In the genomic region with DNA sequence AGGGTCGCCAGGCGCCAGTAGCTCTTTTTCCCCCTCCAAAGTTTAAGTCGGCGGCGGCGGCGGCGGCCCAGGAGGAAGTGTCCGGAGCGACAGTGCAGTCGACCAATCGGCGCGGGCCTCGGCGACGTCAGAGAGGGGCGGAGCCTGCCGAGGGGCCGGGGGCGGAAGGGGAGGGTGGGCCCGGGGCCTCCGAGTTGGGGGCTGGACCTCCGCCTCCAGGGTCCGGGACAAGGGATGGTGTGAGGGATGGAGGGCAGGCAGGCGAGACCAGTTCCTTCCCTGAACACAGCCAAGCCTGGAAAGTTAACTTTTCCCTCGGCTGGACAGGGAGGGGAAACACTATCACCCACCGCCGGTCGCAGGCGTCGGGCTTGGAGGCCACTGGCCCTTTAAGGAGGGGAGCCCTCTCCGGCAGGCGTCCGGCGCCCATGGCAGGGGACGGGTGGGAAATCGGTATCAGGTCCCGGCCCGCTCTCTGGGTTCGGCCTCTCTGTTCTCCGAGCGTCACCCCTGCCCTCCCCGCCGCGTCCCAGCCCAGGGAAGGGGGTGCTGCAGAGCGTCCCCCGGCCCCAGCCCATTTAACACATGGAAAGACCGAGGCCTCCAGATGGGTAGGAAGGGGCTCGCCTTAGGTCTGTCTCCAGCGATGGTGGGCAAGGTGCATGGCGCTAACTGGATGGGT, we compare ENCODE assay signal across 1 cellular context.
A peak's percentile ranks its signal among the peaks of the same experiment; 100 is the strongest.
TF ChIP-seq lines count a peak whose summit lies in the region.

A gene (minus strand): TSS at position 81 of the 682 bp plus-strand sequence. CDS start 744 bp downstream, outside the sequence.

TF ChIP-seq in HepG2, 621 proteins besides CTCF, POLR2A, EP300 and RAD21 (continued from another document and continues in another):
- TF ChIP-seq, protein P1, sequence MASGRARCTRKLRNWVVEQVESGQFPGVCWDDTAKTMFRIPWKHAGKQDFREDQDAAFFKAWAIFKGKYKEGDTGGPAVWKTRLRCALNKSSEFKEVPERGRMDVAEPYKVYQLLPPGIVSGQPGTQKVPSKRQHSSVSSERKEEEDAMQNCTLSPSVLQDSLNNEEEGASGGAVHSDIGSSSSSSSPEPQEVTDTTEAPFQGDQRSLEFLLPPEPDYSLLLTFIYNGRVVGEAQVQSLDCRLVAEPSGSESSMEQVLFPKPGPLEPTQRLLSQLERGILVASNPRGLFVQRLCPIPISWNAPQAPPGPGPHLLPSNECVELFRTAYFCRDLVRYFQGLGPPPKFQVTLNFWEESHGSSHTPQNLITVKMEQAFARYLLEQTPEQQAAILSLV (CRISPR knock-in tag; IDR thresholded peaks at IDR 0.05; ENCODE audit: borderline replicate concordance): no peak
- TF ChIP-seq RBM22 (optimal IDR thresholded peaks at IDR 0.05; ENCODE audit: low read length): no peak
- no peak for TF ChIP-seq ZNF383 (CRISPR knock-in tag; IDR thresholded peaks at IDR 0.05; ENCODE audit: borderline replicate concordance)
- no peak for TF ChIP-seq NCOA1 (CRISPR knock-in tag; IDR thresholded peaks at IDR 0.05)
- TF ChIP-seq ZNF282 (IDR thresholded peaks at IDR 0.05; ENCODE audit: partially characterized antibody): no peak
- no peak for TF ChIP-seq KLF12 (CRISPR knock-in tag; IDR thresholded peaks at IDR 0.05; ENCODE audit: borderline replicate concordance)
- no peak for TF ChIP-seq KAT7 (CRISPR knock-in tag; IDR thresholded peaks at IDR 0.05; ENCODE audit: borderline replicate concordance)
- TF ChIP-seq DPF2 (CRISPR knock-in tag; IDR thresholded peaks at IDR 0.05; ENCODE audit: borderline replicate concordance, low read depth): no peak
- TF ChIP-seq ZNF263 (CRISPR knock-in tag; IDR thresholded peaks at IDR 0.05): no peak
- no peak for TF ChIP-seq CREM (IDR thresholded peaks at IDR 0.05)
- TF ChIP-seq CREM (CRISPR knock-in tag; IDR thresholded peaks at IDR 0.05): no peak
- TF ChIP-seq, protein P2, sequence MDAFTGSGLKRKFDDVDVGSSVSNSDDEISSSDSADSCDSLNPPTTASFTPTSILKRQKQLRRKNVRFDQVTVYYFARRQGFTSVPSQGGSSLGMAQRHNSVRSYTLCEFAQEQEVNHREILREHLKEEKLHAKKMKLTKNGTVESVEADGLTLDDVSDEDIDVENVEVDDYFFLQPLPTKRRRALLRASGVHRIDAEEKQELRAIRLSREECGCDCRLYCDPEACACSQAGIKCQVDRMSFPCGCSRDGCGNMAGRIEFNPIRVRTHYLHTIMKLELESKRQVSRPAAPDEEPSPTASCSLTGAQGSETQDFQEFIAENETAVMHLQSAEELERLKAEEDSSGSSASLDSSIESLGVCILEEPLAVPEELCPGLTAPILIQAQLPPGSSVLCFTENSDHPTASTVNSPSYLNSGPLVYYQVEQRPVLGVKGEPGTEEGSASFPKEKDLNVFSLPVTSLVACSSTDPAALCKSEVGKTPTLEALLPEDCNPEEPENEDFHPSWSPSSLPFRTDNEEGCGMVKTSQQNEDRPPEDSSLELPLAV (CRISPR knock-in tag; conservative IDR thresholded peaks at IDR 0.05; ENCODE audit: low read depth): no peak
- no peak; the same call in 1 of the 2 replicates for TF ChIP-seq ZNF782 (CRISPR knock-in tag; IDR thresholded peaks at IDR 0.05; ENCODE audit: borderline replicate concordance)
- no peak for TF ChIP-seq HOXA5 (CRISPR knock-in tag; IDR thresholded peaks at IDR 0.05)
- no peak for TF ChIP-seq SALL2 (CRISPR knock-in tag; IDR thresholded peaks at IDR 0.05)
- TF ChIP-seq ZNF780A (CRISPR knock-in tag; IDR thresholded peaks at IDR 0.05): no peak
- no peak for TF ChIP-seq ZNF10 (CRISPR knock-in tag; IDR thresholded peaks at IDR 0.05; ENCODE audit: borderline replicate concordance, low read depth)
- TF ChIP-seq PLRG1 (conservative IDR thresholded peaks at IDR 0.05): no peak
- TF ChIP-seq SIX1 (CRISPR knock-in tag; IDR thresholded peaks at IDR 0.05; ENCODE audit: borderline replicate concordance): no peak
- TF ChIP-seq KDM1A (CRISPR knock-in tag; IDR thresholded peaks at IDR 0.05): no peak
- TF ChIP-seq ZKSCAN1 (IDR thresholded peaks at IDR 0.05; ENCODE audit: low read length): no peak
- no peak for TF ChIP-seq DMAP1 (CRISPR knock-in tag; IDR thresholded peaks at IDR 0.05)
- no peak for TF ChIP-seq FOXK1 (CRISPR knock-in tag; IDR thresholded peaks at IDR 0.05; ENCODE audit: borderline replicate concordance, low read depth)
- TF ChIP-seq CBFB (CRISPR knock-in tag; IDR thresholded peaks at IDR 0.05): no peak
- no peak for TF ChIP-seq MATR3 (CRISPR knock-in tag; IDR thresholded peaks at IDR 0.05)
- TF ChIP-seq, protein P3, sequence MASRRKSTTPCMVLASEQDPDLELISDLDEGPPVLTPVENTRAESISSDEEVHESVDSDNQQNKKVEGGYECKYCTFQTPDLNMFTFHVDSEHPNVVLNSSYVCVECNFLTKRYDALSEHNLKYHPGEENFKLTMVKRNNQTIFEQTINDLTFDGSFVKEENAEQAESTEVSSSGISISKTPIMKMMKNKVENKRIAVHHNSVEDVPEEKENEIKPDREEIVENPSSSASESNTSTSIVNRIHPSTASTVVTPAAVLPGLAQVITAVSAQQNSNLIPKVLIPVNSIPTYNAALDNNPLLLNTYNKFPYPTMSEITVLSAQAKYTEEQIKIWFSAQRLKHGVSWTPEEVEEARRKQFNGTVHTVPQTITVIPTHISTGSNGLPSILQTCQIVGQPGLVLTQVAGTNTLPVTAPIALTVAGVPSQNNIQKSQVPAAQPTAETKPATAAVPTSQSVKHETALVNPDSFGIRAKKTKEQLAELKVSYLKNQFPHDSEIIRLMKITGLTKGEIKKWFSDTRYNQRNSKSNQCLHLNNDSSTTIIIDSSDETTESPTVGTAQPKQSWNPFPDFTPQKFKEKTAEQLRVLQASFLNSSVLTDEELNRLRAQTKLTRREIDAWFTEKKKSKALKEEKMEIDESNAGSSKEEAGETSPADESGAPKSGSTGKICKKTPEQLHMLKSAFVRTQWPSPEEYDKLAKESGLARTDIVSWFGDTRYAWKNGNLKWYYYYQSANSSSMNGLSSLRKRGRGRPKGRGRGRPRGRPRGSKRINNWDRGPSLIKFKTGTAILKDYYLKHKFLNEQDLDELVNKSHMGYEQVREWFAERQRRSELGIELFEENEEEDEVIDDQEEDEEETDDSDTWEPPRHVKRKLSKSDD (CRISPR knock-in tag; IDR thresholded peaks at IDR 0.05; ENCODE audit: low read depth): no peak
- no peak for TF ChIP-seq ZNF451 (CRISPR knock-in tag; IDR thresholded peaks at IDR 0.05)
- no peak for TF ChIP-seq TBP (CRISPR knock-in tag; IDR thresholded peaks at IDR 0.05)
- TF ChIP-seq, protein P4, sequence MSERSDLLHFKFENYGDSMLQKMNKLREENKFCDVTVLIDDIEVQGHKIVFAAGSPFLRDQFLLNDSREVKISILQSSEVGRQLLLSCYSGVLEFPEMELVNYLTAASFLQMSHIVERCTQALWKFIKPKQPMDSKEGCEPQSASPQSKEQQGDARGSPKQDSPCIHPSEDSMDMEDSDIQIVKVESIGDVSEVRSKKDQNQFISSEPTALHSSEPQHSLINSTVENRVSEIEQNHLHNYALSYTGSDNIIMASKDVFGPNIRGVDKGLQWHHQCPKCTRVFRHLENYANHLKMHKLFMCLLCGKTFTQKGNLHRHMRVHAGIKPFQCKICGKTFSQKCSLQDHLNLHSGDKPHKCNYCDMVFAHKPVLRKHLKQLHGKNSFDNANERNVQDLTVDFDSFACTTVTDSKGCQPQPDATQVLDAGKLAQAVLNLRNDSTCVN (CRISPR knock-in tag; IDR thresholded peaks at IDR 0.05; ENCODE audit: borderline replicate concordance): no peak; the same call in 1 of the 2 replicates
- no peak for TF ChIP-seq POLR2AphosphoS2 (IDR thresholded peaks at IDR 0.05; ENCODE audit: low read depth, low read length)
- no peak for TF ChIP-seq MXD4 (CRISPR knock-in tag; IDR thresholded peaks at IDR 0.05)
- TF ChIP-seq, protein P5, sequence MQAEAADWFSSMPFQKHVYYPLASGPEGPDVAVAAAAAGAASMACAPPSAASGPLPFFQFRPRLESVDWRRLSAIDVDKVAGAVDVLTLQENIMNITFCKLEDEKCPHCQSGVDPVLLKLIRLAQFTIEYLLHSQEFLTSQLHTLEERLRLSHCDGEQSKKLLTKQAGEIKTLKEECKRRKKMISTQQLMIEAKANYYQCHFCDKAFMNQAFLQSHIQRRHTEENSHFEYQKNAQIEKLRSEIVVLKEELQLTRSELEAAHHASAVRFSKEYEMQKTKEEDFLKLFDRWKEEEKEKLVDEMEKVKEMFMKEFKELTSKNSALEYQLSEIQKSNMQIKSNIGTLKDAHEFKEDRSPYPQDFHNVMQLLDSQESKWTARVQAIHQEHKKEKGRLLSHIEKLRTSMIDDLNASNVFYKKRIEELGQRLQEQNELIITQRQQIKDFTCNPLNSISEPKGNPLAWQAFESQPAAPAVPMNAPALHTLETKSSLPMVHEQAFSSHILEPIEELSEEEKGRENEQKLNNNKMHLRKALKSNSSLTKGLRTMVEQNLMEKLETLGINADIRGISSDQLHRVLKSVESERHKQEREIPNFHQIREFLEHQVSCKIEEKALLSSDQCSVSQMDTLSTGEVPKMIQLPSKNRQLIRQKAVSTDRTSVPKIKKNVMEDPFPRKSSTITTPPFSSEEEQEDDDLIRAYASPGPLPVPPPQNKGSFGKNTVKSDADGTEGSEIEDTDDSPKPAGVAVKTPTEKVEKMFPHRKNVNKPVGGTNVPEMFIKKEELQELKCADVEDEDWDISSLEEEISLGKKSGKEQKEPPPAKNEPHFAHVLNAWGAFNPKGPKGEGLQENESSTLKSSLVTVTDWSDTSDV (CRISPR knock-in tag; IDR thresholded peaks at IDR 0.05): peak; percentile 33; the same call in 1 of the 2 replicates
- TF ChIP-seq, protein P6, sequence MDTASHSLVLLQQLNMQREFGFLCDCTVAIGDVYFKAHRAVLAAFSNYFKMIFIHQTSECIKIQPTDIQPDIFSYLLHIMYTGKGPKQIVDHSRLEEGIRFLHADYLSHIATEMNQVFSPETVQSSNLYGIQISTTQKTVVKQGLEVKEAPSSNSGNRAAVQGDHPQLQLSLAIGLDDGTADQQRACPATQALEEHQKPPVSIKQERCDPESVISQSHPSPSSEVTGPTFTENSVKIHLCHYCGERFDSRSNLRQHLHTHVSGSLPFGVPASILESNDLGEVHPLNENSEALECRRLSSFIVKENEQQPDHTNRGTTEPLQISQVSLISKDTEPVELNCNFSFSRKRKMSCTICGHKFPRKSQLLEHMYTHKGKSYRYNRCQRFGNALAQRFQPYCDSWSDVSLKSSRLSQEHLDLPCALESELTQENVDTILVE (CRISPR knock-in tag; IDR thresholded peaks at IDR 0.05): no peak
- no peak for TF ChIP-seq ZFP37 (CRISPR knock-in tag; IDR thresholded peaks at IDR 0.05; ENCODE audit: borderline replicate concordance)
- TF ChIP-seq IRX3 (CRISPR knock-in tag; IDR thresholded peaks at IDR 0.05; ENCODE audit: borderline replicate concordance, low read depth): no peak
- TF ChIP-seq, protein P7, sequence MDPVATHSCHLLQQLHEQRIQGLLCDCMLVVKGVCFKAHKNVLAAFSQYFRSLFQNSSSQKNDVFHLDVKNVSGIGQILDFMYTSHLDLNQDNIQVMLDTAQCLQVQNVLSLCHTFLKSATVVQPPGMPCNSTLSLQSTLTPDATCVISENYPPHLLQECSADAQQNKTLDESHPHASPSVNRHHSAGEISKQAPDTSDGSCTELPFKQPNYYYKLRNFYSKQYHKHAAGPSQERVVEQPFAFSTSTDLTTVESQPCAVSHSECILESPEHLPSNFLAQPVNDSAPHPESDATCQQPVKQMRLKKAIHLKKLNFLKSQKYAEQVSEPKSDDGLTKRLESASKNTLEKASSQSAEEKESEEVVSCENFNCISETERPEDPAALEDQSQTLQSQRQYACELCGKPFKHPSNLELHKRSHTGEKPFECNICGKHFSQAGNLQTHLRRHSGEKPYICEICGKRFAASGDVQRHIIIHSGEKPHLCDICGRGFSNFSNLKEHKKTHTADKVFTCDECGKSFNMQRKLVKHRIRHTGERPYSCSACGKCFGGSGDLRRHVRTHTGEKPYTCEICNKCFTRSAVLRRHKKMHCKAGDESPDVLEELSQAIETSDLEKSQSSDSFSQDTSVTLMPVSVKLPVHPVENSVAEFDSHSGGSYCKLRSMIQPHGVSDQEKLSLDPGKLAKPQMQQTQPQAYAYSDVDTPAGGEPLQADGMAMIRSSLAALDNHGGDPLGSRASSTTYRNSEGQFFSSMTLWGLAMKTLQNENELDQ (CRISPR knock-in tag; IDR thresholded peaks at IDR 0.05; ENCODE audit: borderline replicate concordance): no peak
- no peak for TF ChIP-seq PRMT3 (CRISPR knock-in tag; IDR thresholded peaks at IDR 0.05; ENCODE audit: borderline replicate concordance, low read depth)
- TF ChIP-seq NFKB2 (CRISPR knock-in tag; IDR thresholded peaks at IDR 0.05; ENCODE audit: borderline replicate concordance): no peak
- no peak for TF ChIP-seq ZKSCAN5 (CRISPR knock-in tag; IDR thresholded peaks at IDR 0.05)
- TF ChIP-seq, protein P8, sequence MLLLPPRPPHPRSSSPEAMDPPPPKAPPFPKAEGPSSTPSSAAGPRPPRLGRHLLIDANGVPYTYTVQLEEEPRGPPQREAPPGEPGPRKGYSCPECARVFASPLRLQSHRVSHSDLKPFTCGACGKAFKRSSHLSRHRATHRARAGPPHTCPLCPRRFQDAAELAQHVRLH (CRISPR knock-in tag; IDR thresholded peaks at IDR 0.05; ENCODE audit: borderline replicate concordance, low read depth): peak; percentile 78; the same call in 1 of the 2 replicates
- TF ChIP-seq, protein P9, sequence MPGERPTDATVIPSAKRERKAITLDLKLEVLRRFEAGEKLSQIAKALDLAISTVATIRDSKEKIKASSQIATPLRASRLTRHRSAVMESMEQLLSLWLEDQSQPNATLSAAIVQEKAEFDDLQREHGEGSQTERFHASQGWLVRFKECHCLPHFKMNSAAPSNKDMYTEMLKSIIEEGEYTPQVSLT (CRISPR knock-in tag; IDR thresholded peaks at IDR 0.05; ENCODE audit: borderline replicate concordance, low read depth): no peak
- no peak for TF ChIP-seq ZNF501 (CRISPR knock-in tag; IDR thresholded peaks at IDR 0.05)
- no peak for TF ChIP-seq ZC3H13 (CRISPR knock-in tag; IDR thresholded peaks at IDR 0.05)
- no peak for TF ChIP-seq ZNF567 (CRISPR knock-in tag; IDR thresholded peaks at IDR 0.05; ENCODE audit: borderline replicate concordance)
- TF ChIP-seq, protein P10, sequence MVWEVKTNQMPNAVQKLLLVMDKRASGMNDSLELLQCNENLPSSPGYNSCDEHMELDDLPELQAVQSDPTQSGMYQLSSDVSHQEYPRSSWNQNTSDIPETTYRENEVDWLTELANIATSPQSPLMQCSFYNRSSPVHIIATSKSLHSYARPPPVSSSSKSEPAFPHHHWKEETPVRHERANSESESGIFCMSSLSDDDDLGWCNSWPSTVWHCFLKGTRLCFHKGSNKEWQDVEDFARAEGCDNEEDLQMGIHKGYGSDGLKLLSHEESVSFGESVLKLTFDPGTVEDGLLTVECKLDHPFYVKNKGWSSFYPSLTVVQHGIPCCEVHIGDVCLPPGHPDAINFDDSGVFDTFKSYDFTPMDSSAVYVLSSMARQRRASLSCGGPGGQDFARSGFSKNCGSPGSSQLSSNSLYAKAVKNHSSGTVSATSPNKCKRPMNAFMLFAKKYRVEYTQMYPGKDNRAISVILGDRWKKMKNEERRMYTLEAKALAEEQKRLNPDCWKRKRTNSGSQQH (CRISPR knock-in tag; IDR thresholded peaks at IDR 0.05; ENCODE audit: low read depth): no peak
- TF ChIP-seq SMYD3 (CRISPR knock-in tag; IDR thresholded peaks at IDR 0.05): no peak
- TF ChIP-seq NR1H2 (CRISPR knock-in tag; IDR thresholded peaks at IDR 0.05; ENCODE audit: borderline replicate concordance, low read depth): no peak
- no peak for TF ChIP-seq BRCA1 (CRISPR knock-in tag; IDR thresholded peaks at IDR 0.05)
- TF ChIP-seq, protein P11, sequence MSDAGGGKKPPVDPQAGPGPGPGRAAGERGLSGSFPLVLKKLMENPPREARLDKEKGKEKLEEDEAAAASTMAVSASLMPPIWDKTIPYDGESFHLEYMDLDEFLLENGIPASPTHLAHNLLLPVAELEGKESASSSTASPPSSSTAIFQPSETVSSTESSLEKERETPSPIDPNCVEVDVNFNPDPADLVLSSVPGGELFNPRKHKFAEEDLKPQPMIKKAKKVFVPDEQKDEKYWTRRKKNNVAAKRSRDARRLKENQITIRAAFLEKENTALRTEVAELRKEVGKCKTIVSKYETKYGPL (CRISPR knock-in tag; IDR thresholded peaks at IDR 0.05): no peak
- 0 out of 2 replicates have a peak, but pooled peaks have one; percentile 28 for TF ChIP-seq YEATS4 (CRISPR knock-in tag; IDR thresholded peaks at IDR 0.05; ENCODE audit: borderline replicate concordance)
